ENCODE assay signal across 2 cellular contexts in genomic region chr9:130741831-130742449, GRCh38.
TF ChIP-seq lines count a peak whose summit lies in the region.

No MANE protein-coding gene starts in this region.

TF ChIP-seq in IMR-90, 13 proteins besides CTCF, POLR2A, EP300 and RAD21:
- peak; percentile 49 for TF ChIP-seq FOS (IDR thresholded peaks at IDR 0.05; ENCODE audit: low read depth, low read length)
- TF ChIP-seq RCOR1 (IDR thresholded peaks at IDR 0.05; ENCODE audit: insufficient replicate concordance, low read length), result no peak
- no peak for TF ChIP-seq ELK1 (IDR thresholded peaks at IDR 0.05; ENCODE audit: borderline replicate concordance, low read depth, low read length)
- no peak for TF ChIP-seq CHD1 (IDR thresholded peaks at IDR 0.05; ENCODE audit: low read depth, low read length)
- TF ChIP-seq MAZ (IDR thresholded peaks at IDR 0.05; ENCODE audit: borderline replicate concordance, low read depth, low read length), result no peak
- no peak for TF ChIP-seq SMC3 (IDR thresholded peaks at IDR 0.05; ENCODE audit: low read depth, low read length)
- no peak for TF ChIP-seq MAFK (IDR thresholded peaks at IDR 0.05; ENCODE audit: low read depth, low read length)
- no peak for TF ChIP-seq MXI1 (IDR thresholded peaks at IDR 0.05; ENCODE audit: borderline replicate concordance, low read depth, low read length)
- peak; percentile 87 for TF ChIP-seq BHLHE40 (IDR thresholded peaks at IDR 0.05; ENCODE audit: low read depth, low read length)
- no peak for TF ChIP-seq CEBPB (IDR thresholded peaks at IDR 0.05; ENCODE audit: low read depth, low read length)
- peak; percentile 84 for TF ChIP-seq USF2 (IDR thresholded peaks at IDR 0.05; ENCODE audit: low read depth, low read length)
- TF ChIP-seq NFE2L2 (IDR thresholded peaks at IDR 0.05; ENCODE audit: low read depth, low read length), result no peak
- TF ChIP-seq RFX5 (IDR thresholded peaks at IDR 0.05; ENCODE audit: low read depth, low read length), result no peak

TF ChIP-seq in K562, 482 proteins besides CTCF, POLR2A, EP300 and RAD21:
- no peak for TF ChIP-seq ZNF584 (CRISPR knock-in tag; IDR thresholded peaks at IDR 0.05; ENCODE audit: low read depth)
- TF ChIP-seq SRSF3 (IDR thresholded peaks at IDR 0.05; ENCODE audit: insufficient read depth, low read length), result no peak
- no peak for TF ChIP-seq JUND (IDR thresholded peaks at IDR 0.05; ENCODE audit: borderline replicate concordance, low read depth, low read length)
- TF ChIP-seq JUND (tag; IDR thresholded peaks at IDR 0.05; ENCODE audit: borderline replicate concordance, low read depth, low read length), result no peak
- no peak for TF ChIP-seq BCLAF1 (IDR thresholded peaks at IDR 0.05; ENCODE audit: borderline replicate concordance in 1 of 2, control insufficient read depth in 1 of 2, low read depth in 2 of 2, low read length in 1 of 2)
- TF ChIP-seq CBFA2T2 (conservative IDR thresholded peaks at IDR 0.05), result no peak
- no peak for TF ChIP-seq POU5F1 (IDR thresholded peaks at IDR 0.05; ENCODE audit: borderline replicate concordance, low read depth, low read length, partially characterized antibody)
- TF ChIP-seq CBFB (CRISPR knock-in tag; IDR thresholded peaks at IDR 0.05), result no peak
- TF ChIP-seq ZBTB9 (CRISPR knock-in tag; IDR thresholded peaks at IDR 0.05), result no peak
- TF ChIP-seq E2F8 (IDR thresholded peaks at IDR 0.05; ENCODE audit: low read depth, partially characterized antibody), result no peak
